27 cellular contexts compared by ENCODE assay signal in the genomic region with DNA sequence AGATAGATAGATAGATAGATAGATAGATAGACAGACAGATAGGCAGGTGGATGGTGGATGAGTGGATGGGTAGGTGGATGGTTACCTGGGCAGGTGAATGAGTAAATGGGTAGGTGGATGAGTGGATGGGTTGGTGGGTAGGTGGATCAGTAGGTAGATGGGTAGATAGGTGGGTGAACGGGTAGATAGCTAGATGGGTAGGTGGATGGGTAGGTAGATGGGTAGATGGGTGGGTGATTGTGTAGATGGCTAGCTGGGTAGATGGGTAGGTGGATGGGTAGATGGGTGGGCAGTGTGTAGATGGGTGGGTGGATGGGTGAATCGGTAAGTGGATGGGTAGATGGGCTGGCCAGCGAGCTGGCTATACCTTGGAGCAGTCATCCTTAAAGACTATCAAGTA.
"Had no signal": no experiment of that assay in that cellular context is flagged by ENCODE, and none has a peak within 500 bp of the region (broad histone marks: within the 10 kb centered on the region; RNA-seq: fewer than 3 reads in every experiment).

No MANE protein-coding gene starts in this region.

- H3K9me3 ChIP-seq: left lung, lower lobe of right lung, neutrophil, psoas muscle, right atrium auricular region, right lobe of liver, stomach, thoracic aorta, tibial artery, upper lobe of right lung, uterus had no signal

- H3K4me3 ChIP-seq: left lung, lower lobe of right lung, neural progenitor cell, psoas muscle, right atrium auricular region, right lobe of liver, smooth muscle cell, stomach, thoracic aorta, tibial artery, upper lobe of right lung, uterus had no signal

- ATAC-seq: left colon; left lung; lower lobe of right lung; natural killer cell; psoas muscle; right lobe of liver; stimulated activated naive B cell treated with anti-CD40 and anti-IgM and Interleukin-4, amounts not matched to agents 10 μg/mL and 1 μg/mL and 100 μg/mL, for 72 hours; stimulated activated naive CD8-positive, alpha-beta T cell treated with anti-CD3 and anti-CD28 coated beads, Interleukin-15, Interleukin-2, amounts not matched to agents 100 U/mL and 50 U/mL, for 24 hours; upper lobe of right lung had no signal

- H3K36me3 ChIP-seq: left lung, lower lobe of right lung, neural progenitor cell, neutrophil, right atrium auricular region, right lobe of liver, thoracic aorta, tibial artery, upper lobe of right lung, uterus had no signal

- H3K27me3 ChIP-seq: left lung, neural progenitor cell, neutrophil, right atrium auricular region, right lobe of liver, stomach, tibial artery, upper lobe of right lung, uterus had no signal

- FAIRE-seq: keratinocyte had no signal

- H2AFZ ChIP-seq: neural progenitor cell, parathyroid adenoma had no signal

- H3K4me2 ChIP-seq: neural progenitor cell, smooth muscle cell had no signal

- H3K9ac ChIP-seq: neural progenitor cell, parathyroid adenoma had no signal

- DNase-seq: hippocampal formation; kidney glomerular epithelial cell; left colon; left lung; lower lobe of right lung; mesendoderm; naive B cell; natural killer cell; nephron progenitor cell; occipital lobe; psoas muscle; right lobe of liver; stimulated activated CD4-positive, alpha-beta T cell treated with anti-CD3 and anti-CD28 coated beads, Interleukin-2, amount 100 ng/mL, for 24 hours; stimulated activated CD4-positive, alpha-beta T cell treated with anti-CD3 and anti-CD28 coated beads, Interleukin-4, amount 100 ng/mL, for 1 hour; stimulated activated naive B cell treated with anti-CD40 and anti-IgM and Interleukin-4, amounts not matched to agents 10 μg/mL and 1 μg/mL and 100 μg/mL, for 72 hours; stimulated activated naive CD8-positive, alpha-beta T cell treated with anti-CD3 and anti-CD28 coated beads, Interleukin-15, Interleukin-2, amounts not matched to agents 100 U/mL and 50 U/mL, for 24 hours; stomach; tibial artery; upper lobe of right lung; uterus had no signal

- H3K27ac ChIP-seq: left lung, lower lobe of right lung, neural progenitor cell, neutrophil, parathyroid adenoma, psoas muscle, right atrium auricular region, right lobe of liver, stomach, thoracic aorta, tibial artery, upper lobe of right lung, uterus had no signal

- H3K4me1 ChIP-seq: left lung, lower lobe of right lung, psoas muscle, right atrium auricular region, right lobe of liver, stomach, tibial artery, upper lobe of right lung, uterus had no signal
